Comparison of ENCODE assay signal across 1 cellular context in the genomic region with DNA sequence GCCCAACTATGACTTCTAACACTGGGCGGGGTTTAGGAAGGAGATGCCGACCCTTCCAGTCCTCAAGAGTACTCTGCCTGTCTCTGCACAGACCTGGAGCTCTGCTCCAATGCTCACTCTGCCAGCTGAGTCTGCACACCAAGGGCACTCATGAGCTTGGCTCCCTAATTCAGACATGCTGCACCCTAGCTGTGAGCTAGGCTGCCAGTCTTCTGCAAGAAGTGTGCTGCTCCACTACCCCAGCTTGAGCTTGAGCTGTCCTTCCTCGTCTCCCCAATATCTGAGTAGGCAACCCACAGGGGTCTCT.
TF ChIP-seq lines count a peak whose summit lies in the region.

No MANE protein-coding gene starts in this region.

TF ChIP-seq in K562, 482 proteins besides CTCF, POLR2A, EP300 and RAD21 (continued from another document):
- TF ChIP-seq ZHX1 (conservative IDR thresholded peaks at IDR 0.05; ENCODE audit: low read length): no peak
- TF ChIP-seq RBM39 (optimal IDR thresholded peaks at IDR 0.05; ENCODE audit: low read depth, low read length): no peak
- TF ChIP-seq MTA1 (IDR thresholded peaks at IDR 0.05; ENCODE audit: borderline replicate concordance): no peak
- no peak for TF ChIP-seq JUND (IDR thresholded peaks at IDR 0.05; ENCODE audit: borderline replicate concordance, low read depth, low read length)
- no peak for TF ChIP-seq JUND (tag; IDR thresholded peaks at IDR 0.05; ENCODE audit: borderline replicate concordance, low read depth, low read length)
